In genomic region chr3:127792664-127793292, GRCh38 we compare ENCODE assay signal across 11 cellular contexts. TPM values are rescaled to one million over a fixed set of nuclear protein-coding genes. Genes with fewer than 3 reads are reported as not detected.
DNase-seq lines count a peak whose midpoint lies in the region; FAIRE-seq and TF ChIP-seq lines count a peak whose summit lies in the region.
"Had no signal": no experiment of that assay in that cellular context is flagged by ENCODE, and none has a peak within 500 bp of the region (broad histone marks: within the 10 kb centered on the region; RNA-seq: fewer than 3 reads in every experiment).

No MANE protein-coding gene starts in this region.

- no peaks in the 10 kb centered on the region for H3K9me3 ChIP-seq in fibroblast of lung (ENCODE audit: control insufficient read depth, insufficient read depth, low read depth, low read length)
- no peaks in the 10 kb centered on the region for H3K9me3 ChIP-seq in prostate gland
- H3K9me3 ChIP-seq: SJCRH30, upper lobe of left lung had no signal

- H3K79me2 ChIP-seq in fibroblast of lung (ENCODE audit: control insufficient read depth, insufficient read depth, low read length) = peaks cover 16% of the 10 kb centered on the region

- intact Hi-C loops in prostate gland (cut with DNase I) = no loop called here

- WGBS in prostate gland = 31% methylated on average over 11 of the region's 11 CpGs

- H3K9ac ChIP-seq in fibroblast of lung (ENCODE audit: insufficient read depth, low read length) = no peak overlapping the region

- no peaks in the 10 kb centered on the region for H4K20me1 ChIP-seq in fibroblast of lung (ENCODE audit: control insufficient read depth, extremely low read depth, insufficient read depth, low read length)

- H3K27ac ChIP-seq in fibroblast of lung (ENCODE audit: insufficient read depth, low read length) (peak overlapping the region; percentile 73), prostate gland (peak overlapping the region; percentile 55 to 73)

- peaks cover 26% of the 10 kb centered on the region for H3K4me1 ChIP-seq in fibroblast of lung (ENCODE audit: control insufficient read depth, extremely low read depth, insufficient read depth, low read length)
- no peaks in the 10 kb centered on the region for H3K4me1 ChIP-seq in prostate gland (replicated peaks)

- TF ChIP-seq CTCF in AG10803 (conservative IDR thresholded peaks at IDR 0.05; ENCODE audit: low read length) (no peak), fibroblast of lung (conservative IDR thresholded peaks at IDR 0.05 in 1 of 2, IDR thresholded peaks at IDR 0.05 in 1 of 2; ENCODE audit: low read depth in 1 of 2, low read length in 2 of 2) (no peak), prostate gland (IDR thresholded peaks at IDR 0.05) (no peak)

- DNase-seq in AG10803 (ENCODE audit: low read depth) (peak; percentile 97), NCI-H226 (peak; percentile 86), fibroblast of lung (ENCODE audit: low read depth in 2 of 2) (peak; percentile 92 to 98), prostate gland (ENCODE audit: low spot score) (no peak), GM19239 (ENCODE audit: insufficient read length, low spot score) (no peak), SK-N-DZ (ENCODE audit: low spot score) (no peak), NOMO-1 treated with dmso at 0.1 percent for 144 hours (lab: John Stamatoyannopoulos, UW; ENCODE audit: unreplicated experiment) (no peak)
- no peak for DNase-seq in activated T-cell treated with anti-CD3 and anti-CD28 coated beads, Interleukin-2, amount 50 U/mL, for 48 hours
- DNase-seq: small intestine had no signal

- H3K27me3 ChIP-seq in fibroblast of lung (ENCODE audit: control insufficient read depth, insufficient read depth, low read length) = no peaks in the 10 kb centered on the region
- no peaks in the 10 kb centered on the region for H3K27me3 ChIP-seq in prostate gland (replicated peaks; ENCODE audit: insufficient read depth)
- H3K27me3 ChIP-seq: SJCRH30, upper lobe of left lung had no signal

- FAIRE-seq in GM19239 (lab: Jason Lieb, UNC) = no peak
- FAIRE-seq: small intestine had no signal

- TF ChIP-seq POLR2A in prostate gland (IDR thresholded peaks at IDR 0.05) = no peak

- no peak overlapping the region for H3K4me2 ChIP-seq in fibroblast of lung (ENCODE audit: extremely low read depth, insufficient read depth, low read length)

- H3K4me3 ChIP-seq in AG10803 (ENCODE audit: low read length) (no peak overlapping the region), fibroblast of lung (replicated peaks in 1 of 4; ENCODE audit: control extremely low read depth in 1 of 4, insufficient read depth in 1 of 4, low read depth in 3 of 4, low read length in 4 of 4) (no peak overlapping the region), prostate gland (no peak overlapping the region)
- H3K4me3 ChIP-seq: SJCRH30, upper lobe of left lung had no signal

- no peak overlapping the region for H2AFZ ChIP-seq in fibroblast of lung (ENCODE audit: low read length)

- peaks cover 3% of the 10 kb centered on the region for H3K36me3 ChIP-seq in fibroblast of lung (ENCODE audit: control insufficient read depth, insufficient read depth, low read length)
- H3K36me3 ChIP-seq in prostate gland = no peaks in the 10 kb centered on the region

RNA-seq across cellular contexts. Expression of gene MGLL, which starts 29.5 kb away (rescaled TPM):
- total RNA-seq in fibroblast of lung (15.2 and 60.1 TPM in 2 replicates), prostate gland (10 to 100 TPM; 20.0 to 31.8 TPM)
- polyA plus RNA-seq in fibroblast of lung = 69.8 and 122 TPM in 2 replicates
- polyA plus RNA-seq in fibroblast of lung (2012) = 101 and 175 TPM in 2 replicates
- 75.2 and 302 TPM in 2 replicates for polyA minus RNA-seq in fibroblast of lung (ENCODE audit: low replicate concordance)
- not detected in 2 replicates for polyA plus RNA-seq in SK-N-DZ (2014; cell fraction: cytosol; rRNA removed)
- not detected in 2 replicates for polyA plus RNA-seq in SK-N-DZ (2014; cell fraction: nucleus; rRNA removed)

Comparison
In these comparisons a context has a peak if more than half of its experiments do, and no peak if none do; other contexts are left out.
1. DNase-seq: peak in AG10803 (single experiment), NCI-H226 (single experiment) and fibroblast of lung (2 of 2); none in prostate gland (single experiment), GM19239 (single experiment), activated T-cell treated with anti-CD3 and anti-CD28 coated beads, Interleukin-2, amount 50 U/mL, for 48 hours (0 of 2), SK-N-DZ (single experiment) and NOMO-1 treated with dmso at 0.1 percent for 144 hours (single experiment).